In the genomic region with DNA sequence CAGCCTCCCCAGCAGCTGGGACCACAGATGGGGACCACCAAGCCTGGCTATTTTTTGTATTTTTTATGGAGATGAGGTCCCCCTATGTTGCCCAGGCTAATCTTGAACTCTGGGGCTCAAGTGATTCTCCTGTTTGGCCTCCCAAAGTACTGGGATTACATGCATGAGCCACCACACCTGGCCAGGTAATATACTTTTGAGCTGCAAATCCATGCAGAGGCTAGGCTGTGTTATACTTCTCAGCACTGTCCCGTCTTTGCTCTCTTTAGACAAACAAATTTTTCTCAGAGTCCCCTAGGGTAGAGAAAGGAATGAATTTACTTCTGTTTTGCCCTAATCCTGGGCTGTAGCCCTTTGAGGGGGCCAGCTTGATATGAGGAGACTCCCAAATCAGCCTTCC, we compare ENCODE assay signal across 38 cellular contexts.
"Had no signal": no experiment of that assay in that cellular context is flagged by ENCODE, and none has a peak within 500 bp of the region (broad histone marks: within the 10 kb centered on the region; RNA-seq: fewer than 3 reads in every experiment).

No MANE protein-coding gene starts in this region.

- H3K36me3 ChIP-seq: adrenal gland, ascending aorta, brain microvascular endothelial cell, breast epithelium, cardiac muscle cell had no signal

- H3K4me3 ChIP-seq: adrenal gland, ascending aorta, body of pancreas, breast epithelium, cardiac muscle cell had no signal

- H3K9me3 Mint-ChIP-seq: activated naive CD4-positive, alpha-beta T cell treated with anti-CD3 and anti-CD28 coated beads, Interleukin-2, amount 50 U/mL, for 24 hours had no signal

- H3K9me3 ChIP-seq: adrenal gland, body of pancreas had no signal

- DNase-seq: activated effector memory CD4-positive, alpha-beta T cell treated with anti-CD3 and anti-CD28 coated beads, Interleukin-2, amount 50 U/mL, for 16 hours; activated effector memory CD4-positive, alpha-beta T cell treated with Interleukin-2 at 50 U/mL for 16 hours; activated gamma-delta T cell; activated gamma-delta T cell treated with Interleukin-2 at 50 U/mL for 16 hours; activated naive CD4-positive, alpha-beta T cell; activated naive CD4-positive, alpha-beta T cell treated with anti-CD3 and anti-CD28 coated beads for 36 hours; activated naive CD4-positive, alpha-beta T cell treated with anti-CD3 and anti-CD28 coated beads, Interleukin-2, amount 10 ng/mL, durations not matched to agents 7 days and 5 days; activated naive CD4-positive, alpha-beta T cell treated with anti-CD3 and anti-CD28 coated beads, Interleukin-2, amount 50 U/mL, for 16 hours; activated naive CD4-positive, alpha-beta T cell treated with Interleukin-2 at 50 U/mL for 16 hours; activated naive CD8-positive, alpha-beta T cell treated with anti-CD3 and anti-CD28 coated beads for 36 hours; activated naive CD8-positive, alpha-beta T cell treated with anti-CD3 and anti-CD28 coated beads, Interleukin-2, amount 10 ng/mL, durations not matched to agents 7 days and 5 days; activated naive CD8-positive, alpha-beta T cell treated with anti-CD3 and anti-CD28 coated beads, Interleukin-2, amount 50 U/mL, for 24 hours; activated T-cell treated with anti-CD3 and anti-CD28 coated beads, Interleukin-2, amount 50 U/mL, for 1 hour; activated T-cell treated with anti-CD3 and anti-CD28 coated beads, Interleukin-2, amount 50 U/mL, for 24 hours; activated T-cell treated with anti-CD3 and anti-CD28 coated beads, Interleukin-2, amount 50 U/mL, for 4 hours; activated T-cell treated with anti-CD3 and anti-CD28 coated beads, Interleukin-2, amount 50 U/mL, for 48 hours; activated T-cell treated with anti-CD3 and anti-CD28 coated beads, Interleukin-2, amount 50 U/mL, for 72 hours; adrenal gland; amniotic stem cell; amygdala; anterior cingulate cortex; aorta; body of pancreas; brain microvascular endothelial cell; caudate nucleus; central memory CD4-positive, alpha-beta T cell; cerebellar nuclear complex had no signal

- H3K27ac Mint-ChIP-seq: activated naive CD4-positive, alpha-beta T cell treated with anti-CD3 and anti-CD28 coated beads for 36 hours; activated naive CD4-positive, alpha-beta T cell treated with anti-CD3 and anti-CD28 coated beads, Interleukin-2, amount 10 ng/mL, durations not matched to agents 7 days and 5 days; activated naive CD4-positive, alpha-beta T cell treated with anti-CD3 and anti-CD28 coated beads, Interleukin-2, amount 50 U/mL, for 24 hours; activated naive CD4-positive, alpha-beta T cell treated with anti-CD3 and anti-CD28 coated beads, Interleukin-2, amount 50 U/mL, for 72 hours; activated naive CD8-positive, alpha-beta T cell; activated naive CD8-positive, alpha-beta T cell treated with anti-CD3 and anti-CD28 coated beads for 36 hours; activated naive CD8-positive, alpha-beta T cell treated with anti-CD3 and anti-CD28 coated beads, Interleukin-2, amount 10 ng/mL, durations not matched to agents 7 days and 5 days; activated naive CD8-positive, alpha-beta T cell treated with anti-CD3 and anti-CD28 coated beads, Interleukin-2, amount 50 U/mL, for 24 hours; activated T-cell treated with anti-CD3 and anti-CD28 coated beads, Interleukin-2, amount 50 U/mL, for 24 hours; activated T-cell treated with anti-CD3 and anti-CD28 coated beads, Interleukin-2, amount 50 U/mL, for 72 hours; activated T-helper 1 cell treated with anti-CD3 and anti-CD28 coated beads, Interleukin-12 subunit alpha, Interleukin-12 subunit beta, Interleukin-2, Interleukin-4 antibody, amounts not matched to agents 30 ng/mL and 10 ng/mL and 1 ng/mL, durations not matched to agents 14 hours and 24 hours and 36 hours; activated T-helper 17 cell treated with anti-CD3 and anti-CD28 coated beads, Interleukin-2, amount 50 U/mL, for 72 hours; activated T-helper 2 cell treated with anti-CD3 and anti-CD28 coated beads, Interferon-gamma antibody, Interleukin-2, Interleukin-4, amounts not matched to agents 10 μg/mL and 5 μg/mL and 100 μg/mL, durations not matched to agents 14 hours and 24 hours and 36 hours; brain had no signal

- H3K4me1 ChIP-seq: adrenal gland, ascending aorta, body of pancreas, breast epithelium had no signal

- ATAC-seq: activated naive CD4-positive, alpha-beta T cell treated with anti-CD3 and anti-CD28 coated beads, Interleukin-2, amount 50 U/mL, for 72 hours; activated naive CD8-positive, alpha-beta T cell treated with anti-CD3 and anti-CD28 coated beads, Interleukin-2, amount 50 U/mL, for 24 hours; activated T-cell treated with anti-CD3 and anti-CD28 coated beads, Interleukin-2, amount 50 U/mL, for 4 hours; activated T-cell treated with anti-CD3 and anti-CD28 coated beads, Interleukin-2, amount 50 U/mL, for 72 hours; activated T-helper 17 cell treated with anti-CD3 and anti-CD28 coated beads, Interleukin-2, amount 50 U/mL, for 72 hours; body of pancreas had no signal

- H3K36me3 Mint-ChIP-seq: activated naive CD4-positive, alpha-beta T cell treated with anti-CD3 and anti-CD28 coated beads, Interleukin-2, amount 10 ng/mL, durations not matched to agents 7 days and 5 days; brain had no signal

- H3K4me1 Mint-ChIP-seq: activated naive CD4-positive, alpha-beta T cell treated with anti-CD3 and anti-CD28 coated beads, Interleukin-2, amount 10 ng/mL, durations not matched to agents 7 days and 5 days; activated naive CD4-positive, alpha-beta T cell treated with anti-CD3 and anti-CD28 coated beads, Interleukin-2, amount 50 U/mL, for 24 hours; activated naive CD8-positive, alpha-beta T cell treated with anti-CD3 and anti-CD28 coated beads, Interleukin-2, amount 10 ng/mL, durations not matched to agents 7 days and 5 days; activated T-helper 17 cell treated with anti-CD3 and anti-CD28 coated beads, Interleukin-2, amount 50 U/mL, for 72 hours; brain had no signal

- H3K4me3 Mint-ChIP-seq: activated naive CD4-positive, alpha-beta T cell treated with anti-CD3 and anti-CD28 coated beads for 36 hours; activated naive CD4-positive, alpha-beta T cell treated with anti-CD3 and anti-CD28 coated beads, Interleukin-2, amount 10 ng/mL, durations not matched to agents 7 days and 5 days; activated naive CD4-positive, alpha-beta T cell treated with anti-CD3 and anti-CD28 coated beads, Interleukin-2, amount 50 U/mL, for 24 hours; activated naive CD8-positive, alpha-beta T cell; activated naive CD8-positive, alpha-beta T cell treated with anti-CD3 and anti-CD28 coated beads for 36 hours; activated naive CD8-positive, alpha-beta T cell treated with anti-CD3 and anti-CD28 coated beads, Interleukin-2, amount 10 ng/mL, durations not matched to agents 7 days and 5 days; activated naive CD8-positive, alpha-beta T cell treated with anti-CD3 and anti-CD28 coated beads, Interleukin-2, amount 50 U/mL, for 24 hours; activated T-cell treated with anti-CD3 and anti-CD28 coated beads, Interleukin-2, amount 50 U/mL, for 24 hours; activated T-cell treated with anti-CD3 and anti-CD28 coated beads, Interleukin-2, amount 50 U/mL, for 4 hours; activated T-cell treated with anti-CD3 and anti-CD28 coated beads, Interleukin-2, amount 50 U/mL, for 72 hours; activated T-helper 1 cell treated with anti-CD3 and anti-CD28 coated beads, Interleukin-12 subunit alpha, Interleukin-12 subunit beta, Interleukin-2, Interleukin-4 antibody, amounts not matched to agents 30 ng/mL and 10 ng/mL and 1 ng/mL, durations not matched to agents 14 hours and 24 hours and 36 hours; activated T-helper 17 cell treated with anti-CD3 and anti-CD28 coated beads, Interleukin-2, amount 50 U/mL, for 72 hours; brain; central memory CD8-positive, alpha-beta T cell had no signal
